ENCODE assay signal across 8 cellular contexts in genomic region chr20:35773154-35773751, GRCh38. TPM values are rescaled to one million over a fixed set of nuclear protein-coding genes. Genes with fewer than 3 reads are reported as not detected.
DNase-seq lines count a peak whose midpoint lies in the region; ATAC-seq, FAIRE-seq and TF ChIP-seq lines count a peak whose summit lies in the region.

No MANE protein-coding gene starts in this region.

- peaks cover 7% of the 10 kb centered on the region for H3K36me3 Mint-ChIP-seq in natural killer cell

- no peak overlapping the region for H3K23ac ChIP-seq in H1 (ENCODE audit: insufficient read length)

- no peak overlapping the region for H4K91ac ChIP-seq in H1 (replicated peaks; ENCODE audit: insufficient read length, low read length)

- TF ChIP-seq RAD21 in HCT116 (IDR thresholded peaks at IDR 0.05; ENCODE audit: low read depth): no peak
- no peak for TF ChIP-seq RAD21 in H1 (IDR thresholded peaks at IDR 0.05 in 1 of 2, conservative IDR thresholded peaks at IDR 0.05 in 1 of 2; ENCODE audit: low read depth in 2 of 2, low read length in 2 of 2)

- BruUV-seq in A673 (replicated peaks; lab: Mats Ljungman, UMichigan) (no TSS peak), HCT116 (replicated peaks; lab: Mats Ljungman, UMichigan) (no TSS peak)

- H4K5ac ChIP-seq in H1 (ENCODE audit: insufficient read length, low read depth, low read length): no peak overlapping the region

- H3K56ac ChIP-seq in H1 (replicated peaks; ENCODE audit: insufficient read length, low read depth, low read length): no peak overlapping the region

- no peaks in the 10 kb centered on the region for H3K27me3 Mint-ChIP-seq in natural killer cell (ENCODE audit: low read depth in 2 of 2)

- POLR2A ChIA-PET in A673 (lab: Charles Lee; ENCODE audit: low non-redundant PET) (no interaction called here), HCT116 (lab: Charles Lee) (no interaction called here), H1 (lab: Charles Lee; ENCODE audit: partially characterized antibody) (interaction anchor here (0.6 to 10.6 kb wide), 6 partner anchors 9 to 80 kb away, joined by 3 to 167 read pairs (median 8); partner anchors contain the start of gene RBM39)

- H3K9ac ChIP-seq in HCT116 (ENCODE audit: low read length) (peak overlapping the region; percentile 86), H1 (replicated peaks in 1 of 4; ENCODE audit: extremely low read depth in 1 of 4, low read depth in 3 of 4, low read length in 3 of 4) (peak overlapping the region in 2 of 4 experiments; percentile 79 to 84; a peak in 1 of 7 replicates)

- no peak overlapping the region for H2AK5ac ChIP-seq in H1 (ENCODE audit: low read depth, low read length)

- intact Hi-C loops in A673 (cut with micrococcal nuclease; ENCODE audit: unreplicated experiment) (no loop called here), HCT116 (cut with micrococcal nuclease) (no loop called here), natural killer cell (cut with micrococcal nuclease) (loop anchor here (10.0 kb wide), 1 partner anchor 48 kb away; no protein-coding TSS in a partner anchor)

- no peak overlapping the region for H2BK15ac ChIP-seq in H1 (ENCODE audit: low read length)

- no peak for FAIRE-seq in H1 (lab: Jason Lieb, UNC)

- H3K27me3 ChIP-seq in A673 (replicated peaks; ENCODE audit: insufficient read depth, low read depth, low read length, poor library complexity) (no peaks in the 10 kb centered on the region), HCT116 (ENCODE audit: insufficient read depth, low read length) (no peaks in the 10 kb centered on the region), H1 (replicated peaks in 1 of 4; ENCODE audit: control insufficient read depth in 3 of 4, extremely low read depth in 1 of 4, insufficient read depth in 3 of 4, low read length in 3 of 4) (peaks cover 5 to 9% (median 9%) of the 10 kb centered on the region in 4 experiments)

- H3K4me1 ChIP-seq in A673 (ENCODE audit: insufficient read depth, low read length, poor library complexity, severe bottlenecking): peaks cover 38% of the 10 kb centered on the region
- H3K4me1 ChIP-seq in HCT116 (ENCODE audit: control insufficient read depth in 1 of 2, insufficient read depth in 2 of 2, low read length in 2 of 2): peaks cover 24 to 39% of the 10 kb centered on the region in 2 experiments
- peaks cover 5 to 14% (median 10%) of the 10 kb centered on the region in 4 experiments; a peak in 6 of 7 replicates for H3K4me1 ChIP-seq in H1 (replicated peaks in 1 of 4; ENCODE audit: control insufficient read depth in 3 of 4, insufficient read depth in 4 of 4, low read length in 3 of 4)

- no peak overlapping the region for H3K14ac ChIP-seq in H1 (ENCODE audit: insufficient read length)

- H3K27ac Mint-ChIP-seq in natural killer cell: peak overlapping the region; percentile 98 to 100

- H3K79me2 ChIP-seq in HCT116 (ENCODE audit: insufficient read depth, low read length) (peaks cover 52% of the 10 kb centered on the region), H1 (ENCODE audit: control insufficient read depth in 1 of 2, insufficient read depth in 2 of 2, low read length in 2 of 2) (peaks cover 12 to 57% of the 10 kb centered on the region in 2 experiments; a peak in 3 of 4 replicates)

- no peak overlapping the region for H3K4ac ChIP-seq in H1 (replicated peaks; ENCODE audit: insufficient read length, low read depth, low read length)

- H3K36me3 ChIP-seq in A673 (ENCODE audit: insufficient read depth, low read length, poor library complexity, severe bottlenecking) (no peaks in the 10 kb centered on the region), HCT116 (ENCODE audit: control insufficient read depth in 1 of 2, insufficient read depth in 2 of 2, low read length in 2 of 2) (no peaks in the 10 kb centered on the region), H1 (ENCODE audit: control insufficient read depth in 2 of 4, insufficient read depth in 4 of 4, low read length in 3 of 4) (peaks cover 0 to 5% (median 2%) of the 10 kb centered on the region in 4 experiments; a peak in 1 of 8 replicates)

- DNase-seq in A673 (ENCODE audit: low spot score): no peak
- DNase-seq in HCT116 (ENCODE audit: low read depth, low spot score): no peak
- no peak for DNase-seq in H1 (ENCODE audit: low read depth in 1 of 2, low spot score in 2 of 2)
- DNase-seq in natural killer cell: peak; percentile 26
- no peak for DNase-seq in iPS-NIHi11 (ENCODE audit: low spot score)
- DNase-seq in SHP77 (lab: John Stamatoyannopoulos, UW): no peak

- peaks cover 65 to 66% of the 10 kb centered on the region in 2 donors for H3K4me1 Mint-ChIP-seq in natural killer cell

- H3K4me3 Mint-ChIP-seq in natural killer cell: peak overlapping the region; percentile 96

- RAD21 ChIA-PET in HCT116 (lab: Charles Lee; ENCODE audit: low non-redundant PET in 1 of 2, low total read pairs in 2 of 2, uncharacterized antibody in 2 of 2, unreplicated experiment in 2 of 2): no interaction called here

- peak overlapping the region; percentile 42; the same call in 1 of the 2 replicates for H3K18ac ChIP-seq in H1 (ENCODE audit: extremely low read depth, low read length)

- CTCF ChIA-PET in A673 (lab: Charles Lee) (no interaction called here), HCT116 (lab: Charles Lee) (no interaction called here), H1 (lab: Charles Lee; ENCODE audit: partially characterized antibody) (interaction anchor here (0.6 kb wide), 1 partner anchor 79 kb away, joined by 3 read pairs; no protein-coding TSS in a partner anchor)

- H3K9me3 Mint-ChIP-seq in natural killer cell: no peaks in the 10 kb centered on the region

- no peak for TF ChIP-seq CTCF in A673 (conservative IDR thresholded peaks at IDR 0.05; ENCODE audit: low read depth, low read length)
- no peak for TF ChIP-seq CTCF in HCT116 (IDR thresholded peaks at IDR 0.05 in 2 of 3, conservative IDR thresholded peaks at IDR 0.05 in 1 of 3; ENCODE audit: borderline replicate concordance in 1 of 3, insufficient read depth in 1 of 3, low read depth in 2 of 3, low read length in 2 of 3)
- no peak for TF ChIP-seq CTCF in WI38 (IDR thresholded peaks at IDR 0.05; ENCODE audit: low read depth, low read length)
- no peak for TF ChIP-seq CTCF in H1 (IDR thresholded peaks at IDR 0.05; ENCODE audit: control extremely low read depth in 1 of 3, insufficient read depth in 1 of 3, low read depth in 1 of 3, low read length in 3 of 3)
- TF ChIP-seq CTCF in natural killer cell (IDR thresholded peaks at IDR 0.05): no peak

- no peak overlapping the region for H4K8ac ChIP-seq in H1 (ENCODE audit: extremely low read depth, insufficient read depth, low read length)

- H3K9me2 ChIP-seq in HCT116 (ENCODE audit: insufficient read depth): no peaks in the 10 kb centered on the region

- H2BK12ac ChIP-seq in H1 (ENCODE audit: low read depth, low read length): no peak overlapping the region

- ATAC-seq in HCT116 (no peak), natural killer cell (no peak), HG03469 (IDR thresholded peaks at IDR 0.05; ENCODE audit: unreplicated experiment) (no peak)

- H3K4me3 ChIP-seq in A673 (ENCODE audit: low read depth, low read length, poor library complexity, severe bottlenecking) (peak overlapping the region; percentile 78), HCT116 (replicated peaks in 1 of 2; ENCODE audit: low read depth in 1 of 2, low read length in 2 of 2) (peak overlapping the region; percentile 83 to 91; a peak in 3 of 4 replicates), WI38 (ENCODE audit: low read depth, low read length) (peak overlapping the region; percentile 82), H1 (ENCODE audit: extremely low read depth in 1 of 4, insufficient read depth in 2 of 4, low read depth in 3 of 4, low read length in 4 of 4) (peak overlapping the region; percentile 65 to 82 (median 78); a peak in 6 of 8 replicates)

- TF ChIP-seq EP300 in H1 (IDR thresholded peaks at IDR 0.05; ENCODE audit: borderline replicate concordance in 1 of 2, low read depth in 2 of 2, low read length in 2 of 2): no peak

- H3K9me3 ChIP-seq in A673 (ENCODE audit: low read depth, low read length, poor library complexity, severe bottlenecking) (no peaks in the 10 kb centered on the region), HCT116 (ENCODE audit: control insufficient read depth in 1 of 2, insufficient read depth in 1 of 2, low read depth in 1 of 2, low read length in 2 of 2) (no peaks in the 10 kb centered on the region), H1 (ENCODE audit: insufficient read depth in 2 of 2, low read depth in 1 of 2, low read length in 1 of 2) (no peaks in the 10 kb centered on the region)

- H4K20me1 ChIP-seq in HCT116 (ENCODE audit: insufficient read depth) (no peaks in the 10 kb centered on the region), H1 (replicated peaks in 1 of 2; ENCODE audit: control insufficient read depth in 1 of 2, insufficient read depth in 2 of 2, low read length in 2 of 2) (peaks cover 2 to 6% of the 10 kb centered on the region in 2 experiments)

- peaks cover 6% of the 10 kb centered on the region for H3K79me1 ChIP-seq in H1 (ENCODE audit: low read depth, low read length)

- no peak overlapping the region for H2BK20ac ChIP-seq in H1 (ENCODE audit: low read length)

- TF ChIP-seq POLR2A in HCT116 (IDR thresholded peaks at IDR 0.05; ENCODE audit: borderline replicate concordance, extremely low read depth, insufficient read depth, insufficient read length) (no peak), H1 (IDR thresholded peaks at IDR 0.05; ENCODE audit: control extremely low read depth in 1 of 2, low read depth in 2 of 2, low read length in 2 of 2) (no peak)

- H2BK120ac ChIP-seq in H1 (replicated peaks; ENCODE audit: low read depth, low read length): no peak overlapping the region

- H3K27ac ChIP-seq in A673 (ENCODE audit: low read depth, low read length, poor library complexity, severe bottlenecking): peak overlapping the region; percentile 68
- no peak overlapping the region for H3K27ac ChIP-seq in HCT116 (ENCODE audit: low read depth, low read length)
- H3K27ac ChIP-seq in H1 (ENCODE audit: low read depth, low read length): no peak overlapping the region

- H2AFZ ChIP-seq in HCT116 (ENCODE audit: low read depth, low read length, poor library complexity, severe bottlenecking) (no peak overlapping the region), H1 (ENCODE audit: low read length) (no peak overlapping the region)

- H2BK5ac ChIP-seq in H1 (ENCODE audit: low read depth, low read length): peak overlapping the region; percentile 29; the same call in 1 of the 2 replicates

- H3K4me2 ChIP-seq in HCT116 (ENCODE audit: low read length) (peak overlapping the region; percentile 89), H1 (ENCODE audit: insufficient read depth in 1 of 2, low read depth in 2 of 2, low read length in 2 of 2) (peak overlapping the region; percentile 82 to 84)

- peaks cover 4% of the 10 kb centered on the region; the same call in 1 of the 2 replicates for H3K23me2 ChIP-seq in H1 (ENCODE audit: low read depth, low read length)

- 76% methylated on average over 8 of the region's 8 CpGs; no CpG with 5 or more reads in 1 of the 2 experiments for WGBS in H1 (ENCODE audit: extremely low coverage in 1 of 2, insufficient coverage in 1 of 2, insufficient read length in 1 of 2, insufficient replicate concordance in 2 of 2, low coverage in 1 of 2, low lambda C conversion rate in 2 of 2, missing lambda C conversion rate in 1 of 2), 2 experiments

RNA-seq across cellular contexts. Expression of gene PHF20, which starts 1.4 kb away (rescaled TPM):
- 43.0 and 49.6 TPM in 2 replicates for total RNA-seq in A673 (2021)
- 40.8 TPM for total RNA-seq in HCT116 (2021; ENCODE audit: unreplicated experiment)
- 15.8 and 22.0 TPM in 2 replicates for polyA plus RNA-seq in HCT116 (2012)
- 70.1 and 70.3 TPM in 2 replicates for total RNA-seq in H1 (2021; fragmentation: NEBNext Ultra II Directional; extraction: Animal tissue kit (Norgen Biotek cat#: 25700))
- 25.6 and 39.9 TPM in 2 replicates for polyA plus RNA-seq in H1 (2011; rRNA removed)
- 38.5 TPM for polyA plus RNA-seq in H1 (2011; cell fraction: cytosol; rRNA removed)
- 80.9 TPM for polyA plus RNA-seq in H1 (2011; cell fraction: nucleus; rRNA removed)
- 36.4 to 52.6 TPM (median 38.6 TPM) in 4 replicates for polyA plus RNA-seq in H1 (2012, experiment 1 of 2)
- polyA plus RNA-seq in H1 (2012, experiment 2 of 2): 11.6 TPM
- 38.4 TPM for polyA plus RNA-seq in H1 (2013, experiment 1 of 2)
- polyA plus RNA-seq in H1 (2013, experiment 2 of 2): 38.0 TPM
- polyA minus RNA-seq in H1 (2011; rRNA and poly(A)+ RNA removed): 67.2 and 70.5 TPM in 2 replicates
- polyA minus RNA-seq in H1 (2011; cell fraction: cytosol; rRNA and poly(A)+ RNA removed): 45.4 TPM
- polyA minus RNA-seq in H1 (2011; cell fraction: nucleus; rRNA and poly(A)+ RNA removed): 86.3 TPM
- 100 to 1,000 TPM; 151 to 165 (median 161) TPM for total RNA-seq in natural killer cell

RNA-seq across cellular contexts. Expression of gene RBM39, which starts 31.2 kb away (rescaled TPM):
- 316 and 329 TPM in 2 replicates for total RNA-seq in A673 (2021)
- 234 TPM for total RNA-seq in HCT116 (2021; ENCODE audit: unreplicated experiment)
- polyA plus RNA-seq in HCT116 (2012): 186 and 203 TPM in 2 replicates
- total RNA-seq in H1 (2021; fragmentation: NEBNext Ultra II Directional; extraction: Animal tissue kit (Norgen Biotek cat#: 25700)): 219 and 220 TPM in 2 replicates
- 55.2 and 78.0 TPM in 2 replicates for polyA plus RNA-seq in H1 (2011; rRNA removed)
- polyA plus RNA-seq in H1 (2011; cell fraction: cytosol; rRNA removed): 91.4 TPM
- 192 TPM for polyA plus RNA-seq in H1 (2011; cell fraction: nucleus; rRNA removed)
- polyA plus RNA-seq in H1 (2012, experiment 1 of 2): 147 to 209 TPM (median 187 TPM) in 4 replicates
- 17.2 TPM for polyA plus RNA-seq in H1 (2012, experiment 2 of 2)
- 189 TPM for polyA plus RNA-seq in H1 (2013, experiment 1 of 2)
- polyA plus RNA-seq in H1 (2013, experiment 2 of 2): 163 TPM
- polyA minus RNA-seq in H1 (2011; rRNA and poly(A)+ RNA removed): 106 and 152 TPM in 2 replicates
- polyA minus RNA-seq in H1 (2011; cell fraction: cytosol; rRNA and poly(A)+ RNA removed): 74.5 TPM
- polyA minus RNA-seq in H1 (2011; cell fraction: nucleus; rRNA and poly(A)+ RNA removed): 261 TPM
- total RNA-seq in natural killer cell: 1,000 to 10,000 TPM; 1,431 to 1,555 (median 1,445) TPM
